In genomic region chr10:12214093-12214492, GRCh38 we compare ENCODE assay signal across 10 cellular contexts. TPM values are rescaled to one million over a fixed set of nuclear protein-coding genes. Genes with fewer than 3 reads are reported as not detected.
DNase-seq lines count a peak whose midpoint lies in the region; ATAC-seq and TF ChIP-seq lines count a peak whose summit lies in the region.
"Had no signal": no experiment of that assay in that cellular context is flagged by ENCODE, and none has a peak within 500 bp of the region (broad histone marks: within the 10 kb centered on the region; RNA-seq: fewer than 3 reads in every experiment).

No MANE protein-coding gene starts in this region.

- peak overlapping the region; percentile 14 for H3K27ac ChIP-seq in colonic mucosa
- H3K27ac ChIP-seq in neutrophil: peak overlapping the region; percentile 87

- TF ChIP-seq CTCF in colonic mucosa (IDR thresholded peaks at IDR 0.05) (no peak), neutrophil (IDR thresholded peaks at IDR 0.05) (no peak)

- H3K36me3 ChIP-seq in colonic mucosa: peaks cover 6% of the 10 kb centered on the region
- H3K36me3 ChIP-seq in neutrophil: peaks cover 42% of the 10 kb centered on the region

- H3K27me3 ChIP-seq in colonic mucosa (no peaks in the 10 kb centered on the region), neutrophil (no peaks in the 10 kb centered on the region)

- DNase-seq in stimulated activated naive CD8-positive, alpha-beta T cell treated with anti-CD3 and anti-CD28 coated beads, Interleukin-15, Interleukin-2, amounts not matched to agents 100 U/mL and 50 U/mL, for 24 hours: no peak
- DNase-seq in colonic mucosa (no peak), NCI-H1048 (lab: John Stamatoyannopoulos, UW) (no peak), NOMO-1 (lab: John Stamatoyannopoulos, UW; ENCODE audit: unreplicated experiment in 2 of 2) (no peak)
- DNase-seq: occipital lobe; stimulated activated CD4-positive, alpha-beta T cell treated with anti-CD3 and anti-CD28 coated beads, Interleukin-12 subunit alpha, Interleukin-12 subunit beta, amount 100 ng/mL, for 4 hours had no signal

- H3K36me3 Mint-ChIP-seq in stimulated activated naive CD8-positive, alpha-beta T cell treated with anti-CD3 and anti-CD28 coated beads, Interleukin-15, Interleukin-2, amounts not matched to agents 100 ng/mL and 50 ng/mL, for 24 hours (ENCODE audit: low read depth): peaks cover 66% of the 10 kb centered on the region

- H3K27me3 Mint-ChIP-seq in stimulated activated naive CD8-positive, alpha-beta T cell treated with anti-CD3 and anti-CD28 coated beads, Interleukin-15, Interleukin-2, amounts not matched to agents 100 ng/mL and 50 ng/mL, for 24 hours: no peaks in the 10 kb centered on the region

- no peak overlapping the region for H3K9ac ChIP-seq in colonic mucosa (ENCODE audit: low read depth in 2 of 2, low read length in 2 of 2)

- H3K4me3 ChIP-seq in colonic mucosa: no peak overlapping the region
- no peak overlapping the region for H3K4me3 ChIP-seq in neutrophil (ENCODE audit: low read depth in 1 of 2, low read length in 1 of 2)

- no peaks in the 10 kb centered on the region for H3K9me3 Mint-ChIP-seq in stimulated activated naive CD8-positive, alpha-beta T cell treated with anti-CD3 and anti-CD28 coated beads, Interleukin-15, Interleukin-2, amounts not matched to agents 100 ng/mL and 50 ng/mL, for 24 hours

- H3K9me3 ChIP-seq in colonic mucosa (no peaks in the 10 kb centered on the region), neutrophil (no peaks in the 10 kb centered on the region)

- H3K27ac Mint-ChIP-seq in stimulated activated naive CD8-positive, alpha-beta T cell treated with anti-CD3 and anti-CD28 coated beads, Interleukin-15, Interleukin-2, amounts not matched to agents 100 ng/mL and 50 ng/mL, for 24 hours: peak overlapping the region; percentile 38

- peaks cover 21% of the 10 kb centered on the region for H3K4me1 Mint-ChIP-seq in stimulated activated naive CD8-positive, alpha-beta T cell treated with anti-CD3 and anti-CD28 coated beads, Interleukin-15, Interleukin-2, amounts not matched to agents 100 ng/mL and 50 ng/mL, for 24 hours (ENCODE audit: low read depth)

- ATAC-seq in stimulated activated naive CD8-positive, alpha-beta T cell treated with anti-CD3 and anti-CD28 coated beads, Interleukin-15, Interleukin-2, amounts not matched to agents 100 U/mL and 50 U/mL, for 24 hours: no peak
- ATAC-seq in GM19455 (IDR thresholded peaks at IDR 0.05; ENCODE audit: unreplicated experiment) (no peak), HG02884 (IDR thresholded peaks at IDR 0.05; ENCODE audit: unreplicated experiment) (no peak)

- H3K4me1 ChIP-seq in colonic mucosa (peaks cover 3% of the 10 kb centered on the region), neutrophil (ENCODE audit: control insufficient read depth in 1 of 2, insufficient read depth in 1 of 2, low read depth in 1 of 2, low read length in 1 of 2) (peaks cover 24% of the 10 kb centered on the region in 2 experiments)

- no peak overlapping the region for H3K4me3 Mint-ChIP-seq in stimulated activated naive CD8-positive, alpha-beta T cell treated with anti-CD3 and anti-CD28 coated beads, Interleukin-15, Interleukin-2, amounts not matched to agents 100 ng/mL and 50 ng/mL, for 24 hours

- intact Hi-C loops in colonic mucosa (cut with DNase I): no loop called here

RNA-seq across cellular contexts. Expression of gene CDC123, which starts 18.1 kb away (rescaled TPM):
- total RNA-seq in colonic mucosa: 10 to 100 TPM; 47.9 to 84.5 TPM

RNA-seq across cellular contexts. Expression of gene NUDT5, which starts 18.4 kb away (rescaled TPM):
- total RNA-seq in colonic mucosa: 10 to 100 TPM; 41.4 to 89.0 TPM
